Comparison of ENCODE assay signal across 23 cellular contexts in the genomic region with DNA sequence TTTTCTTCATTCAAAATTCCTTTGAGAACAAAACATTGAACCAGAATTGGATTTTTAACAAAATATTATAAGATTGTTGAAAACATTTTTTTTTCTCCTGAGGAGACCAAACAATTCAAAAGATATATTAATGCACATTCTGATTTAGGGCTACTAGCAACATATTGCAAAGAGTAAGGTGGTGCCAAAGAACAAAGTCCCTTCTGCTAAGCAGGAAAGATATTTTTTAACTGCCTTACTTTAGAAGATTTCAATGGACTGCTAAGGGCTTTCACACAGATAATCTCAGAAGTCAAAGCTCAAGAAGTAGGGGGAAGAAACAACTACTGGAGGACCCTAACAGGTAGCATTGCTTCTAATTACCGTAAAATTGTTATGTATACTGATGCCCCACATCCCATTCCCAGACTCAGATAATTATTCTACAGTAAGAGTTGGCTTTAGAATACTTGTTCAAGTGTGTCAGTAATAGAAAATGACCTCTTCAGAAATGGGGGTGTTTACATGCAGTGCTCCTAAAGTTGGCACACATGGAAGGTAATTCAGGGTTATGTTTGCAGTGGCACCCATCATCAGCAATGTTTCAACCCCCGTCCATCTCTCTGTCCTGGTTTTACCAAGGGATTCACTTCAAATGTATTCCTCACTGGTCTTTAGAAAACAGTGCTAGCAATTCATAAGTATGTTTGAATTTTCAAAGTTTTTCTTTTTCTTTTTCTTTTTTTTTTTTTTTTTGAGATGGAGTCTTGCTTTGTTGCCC.
"Had no signal": no experiment of that assay in that cellular context is flagged by ENCODE, and none has a peak within 500 bp of the region (broad histone marks: within the 10 kb centered on the region; RNA-seq: fewer than 3 reads in every experiment).

No MANE protein-coding gene starts in this region.

- FAIRE-seq: kidney had no signal

- H3K27me3 ChIP-seq: colonic mucosa, gastrocnemius medialis, ovary, spleen, suprapubic skin, transverse colon, upper lobe of right lung, vagina had no signal

- ATAC-seq: esophagus mucosa; gastrocnemius medialis; lower lobe of right lung; naive thymus-derived CD8-positive, alpha-beta T cell; sciatic nerve; stimulated activated memory B cell treated with anti-CD40 and anti-IgM and Interleukin-4, amounts not matched to agents 10 μg/mL and 1 μg/mL and 100 μg/mL, for 72 hours; stimulated activated naive CD8-positive, alpha-beta T cell treated with anti-CD3 and anti-CD28 coated beads, Interleukin-15, amount 100 ng/mL, for 72 hours; upper lobe of right lung had no signal

- H3K4me1 ChIP-seq: colonic mucosa, lower lobe of right lung, spleen, suprapubic skin, upper lobe of right lung, vagina had no signal

- H3K9me3 ChIP-seq: colonic mucosa, gastrocnemius medialis, left ventricle myocardium inferior, lower lobe of right lung, ovary, spleen, suprapubic skin, transverse colon, upper lobe of right lung, vagina had no signal

- H3K27ac ChIP-seq: colonic mucosa, epithelial cell of prostate, gastrocnemius medialis, left ventricle myocardium inferior, lower lobe of right lung, ovary, spleen, suprapubic skin, transverse colon, upper lobe of right lung, vagina had no signal

- H3K4me3 ChIP-seq: colonic mucosa, gastrocnemius medialis, left ventricle myocardium inferior, lower lobe of right lung, ovary, spleen, suprapubic skin, transverse colon, upper lobe of right lung, vagina had no signal

- H3K36me3 ChIP-seq: colonic mucosa, gastrocnemius medialis, left ventricle myocardium inferior, lower lobe of right lung, ovary, spleen, suprapubic skin, transverse colon, upper lobe of right lung, vagina had no signal

- DNase-seq: colonic mucosa; effector CD8-positive, alpha-beta T cell; endodermal cell; foreskin fibroblast; gastrocnemius medialis; head of caudate nucleus; kidney; left ventricle myocardium inferior; lower lobe of right lung; naive thymus-derived CD8-positive, alpha-beta T cell; occipital lobe; ovary; spleen; stimulated activated CD4-positive, alpha-beta T cell treated with anti-CD3 and anti-CD28 coated beads, Interleukin-4, amount 100 ng/mL, for 4 hours; stimulated activated naive CD8-positive, alpha-beta T cell treated with anti-CD3 and anti-CD28 coated beads, Interleukin-15, amount 100 ng/mL, for 72 hours; transverse colon; upper lobe of right lung had no signal
